Comparison of ENCODE assay signal across 29 cellular contexts in the genomic region with DNA sequence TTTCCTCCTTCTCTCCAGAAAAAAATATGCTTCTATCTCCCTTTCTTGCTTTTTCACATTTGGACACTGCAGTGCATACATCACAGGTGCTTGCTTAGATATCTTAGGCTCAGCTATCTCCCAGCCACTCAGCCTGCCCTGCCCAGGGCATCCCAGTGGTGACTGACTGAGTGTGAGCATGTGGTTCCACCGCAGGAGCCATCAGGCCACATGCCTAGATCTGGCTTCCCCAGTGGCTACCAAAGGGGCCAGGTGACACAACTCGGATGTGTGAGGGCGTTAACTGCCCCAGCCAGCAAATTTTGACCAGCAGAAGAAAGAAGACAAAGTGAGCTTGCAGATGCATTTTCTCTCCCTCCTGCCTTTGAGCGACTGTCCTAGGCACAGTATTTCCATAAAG. TPM values are rescaled to one million over a fixed set of nuclear protein-coding genes. Genes with fewer than 3 reads are reported as not detected.
"Had no signal": no experiment of that assay in that cellular context is flagged by ENCODE, and none has a peak within 500 bp of the region (broad histone marks: within the 10 kb centered on the region; RNA-seq: fewer than 3 reads in every experiment).

No MANE protein-coding gene starts in this region.

- H3K4me1 ChIP-seq: body of pancreas, thyroid gland had no signal

- H3K27ac ChIP-seq: body of pancreas, cardiac muscle cell, right lobe of liver, skin epidermis, thyroid gland had no signal

- ATAC-seq: activated T-cell treated with anti-CD3 and anti-CD28 coated beads, Interleukin-2, amount 50 U/mL, for 4 hours; body of pancreas; left ventricle myocardium superior; mucosa of descending colon; right lobe of liver had no signal

- H3K4me3 ChIP-seq: body of pancreas, cardiac muscle cell, mucosa of descending colon, right lobe of liver, skin epidermis, thyroid gland had no signal

- DNase-seq: activated CD4-positive, alpha-beta T cell treated with anti-CD3 and anti-CD28 coated beads for 4 hours; activated CD4-positive, alpha-beta T cell treated with anti-CD3 and anti-CD28 coated beads, Interleukin-2, amount 50 U/mL, for 48 hours; activated CD4-positive, CD25-positive, alpha-beta regulatory T cell; activated CD8-positive, alpha-beta memory T cell treated with anti-CD3 and anti-CD28 coated beads, Interleukin-2, amount 50 U/mL, for 48 hours; activated naive CD4-positive, alpha-beta T cell; activated naive CD8-positive, alpha-beta T cell treated with anti-CD3 and anti-CD28 coated beads, Interleukin-2, amount 10 ng/mL, durations not matched to agents 7 days and 5 days; activated T-cell treated with anti-CD3 and anti-CD28 coated beads, Interleukin-2, amount 50 U/mL, for 4 hours; body of pancreas; cortex of kidney; foreskin fibroblast; left ventricle myocardium superior; mucosa of descending colon; nucleus accumbens; posterior cingulate gyrus; stimulated activated CD4-positive, alpha-beta T cell treated with anti-CD3 and anti-CD28 coated beads, Interleukin-1b, Interleukin-23, amount 100 ng/mL, for 48 hours; substantia nigra; T1000; thyroid gland had no signal

- H3K36me3 ChIP-seq: cardiac muscle cell, right lobe of liver, thyroid gland had no signal

- H3K9me3 ChIP-seq: body of pancreas, mucosa of descending colon, right lobe of liver, thyroid gland had no signal

- H3K27me3 ChIP-seq: body of pancreas, cardiac muscle cell, right lobe of liver, thyroid gland had no signal

RNA-seq across cellular contexts. Expression of a gene that starts 25.5 kb away (rescaled TPM):
- total RNA-seq: activated CD8-positive, alpha-beta memory T cell treated with anti-CD3 and anti-CD28 coated beads for 36 hours; activated naive CD8-positive, alpha-beta T cell treated with anti-CD3 and anti-CD28 coated beads, Interleukin-2, amount 10 ng/mL, durations not matched to agents 7 days and 5 days; activated T-cell treated with anti-CD3 and anti-CD28 coated beads, Interleukin-2, amount 50 U/mL, for 4 hours; epithelial cell of proximal tubule had no signal
- polyA plus RNA-seq: cardiac muscle cell, fibroblast of lung had no signal

RNA-seq across cellular contexts. Expression of a gene that starts 29.5 kb away (rescaled TPM):
- total RNA-seq: activated CD8-positive, alpha-beta memory T cell treated with anti-CD3 and anti-CD28 coated beads for 36 hours; activated naive CD8-positive, alpha-beta T cell treated with anti-CD3 and anti-CD28 coated beads, Interleukin-2, amount 10 ng/mL, durations not matched to agents 7 days and 5 days; activated T-cell treated with anti-CD3 and anti-CD28 coated beads, Interleukin-2, amount 50 U/mL, for 4 hours; activated T-helper 2 cell treated with anti-CD3 and anti-CD28 coated beads, Interferon-gamma antibody, Interleukin-2, Interleukin-4, amounts not matched to agents 10 μg/mL and 5 μg/mL and 100 μg/mL, durations not matched to agents 14 hours and 24 hours and 36 hours; body of pancreas; cerebellum; epithelial cell of proximal tubule; glomerular endothelial cell; T-helper 1 cell treated with Interleukin-12 subunit alpha and Interleukin-12 subunit beta and Interleukin-4 antibody, amounts not matched to agents 30 ng/mL and 1 ng/mL, for 36 hours; thyroid gland; urinary bladder had no signal
- polyA plus RNA-seq: fibroblast of lung had no signal
